Comparison of ENCODE assay signal across 17 cellular contexts in genomic region chr2:34664266-34664665, GRCh38.
"Had no signal": no experiment of that assay in that cellular context is flagged by ENCODE, and none has a peak within 500 bp of the region (broad histone marks: within the 10 kb centered on the region; RNA-seq: fewer than 3 reads in every experiment).

No MANE protein-coding gene starts in this region.

- DNase-seq: KBM-7, MV-4-11, NCI-H1048, NCI-H1105, NCI-H1417, NCI-H1436 treated with DMSO at 0.1 percent for 48 hours, NCI-H1694, NCI-H187 treated with DMSO at 0.1 percent for 48 hours, NCI-H2029 treated with DMSO at 0.1 percent for 48 hours, NCI-H2171 treated with DMSO at 0.1 percent for 48 hours, NCI-H345, NCI-H446 treated with DMSO at 0.1 percent for 48 hours, NCI-H510A treated with DMSO at 0.1 percent for 48 hours, NCI-H526, NCI-H748 treated with DMSO at 0.1 percent for 48 hours, SHP77, SK-N-SH had no signal
